In genomic region chr7:10672186-10672585, GRCh38 we compare ENCODE assay signal across 24 cellular contexts.
DNase-seq lines count a peak whose midpoint lies in the region; ATAC-seq, FAIRE-seq and TF ChIP-seq lines count a peak whose summit lies in the region.
"Had no signal": no experiment of that assay in that cellular context is flagged by ENCODE, and none has a peak within 500 bp of the region (broad histone marks: within the 10 kb centered on the region; RNA-seq: fewer than 3 reads in every experiment).

No MANE protein-coding gene starts in this region.

- H3K36me3 ChIP-seq in left ventricle myocardium inferior (no peaks in the 10 kb centered on the region), kidney (ENCODE audit: control insufficient read depth in 1 of 2, insufficient read depth in 2 of 2, low read length in 2 of 2) (no peaks in the 10 kb centered on the region)
- H3K36me3 ChIP-seq: BE2C had no signal

- H3K4me3 Mint-ChIP-seq in activated CD4-positive, alpha-beta memory T cell treated with anti-CD3 and anti-CD28 coated beads, Interleukin-2, amount 10 ng/mL, durations not matched to agents 7 days and 5 days, result no peak overlapping the region
- H3K4me3 Mint-ChIP-seq: CD14-positive monocyte; CD8-positive, alpha-beta memory T cell had no signal

- no peaks in the 10 kb centered on the region for H3K9me3 Mint-ChIP-seq in activated CD4-positive, alpha-beta memory T cell treated with anti-CD3 and anti-CD28 coated beads, Interleukin-2, amount 10 ng/mL, durations not matched to agents 7 days and 5 days

- H3K27ac Mint-ChIP-seq in activated CD4-positive, alpha-beta memory T cell treated with anti-CD3 and anti-CD28 coated beads, Interleukin-2, amount 10 ng/mL, durations not matched to agents 7 days and 5 days, result no peak overlapping the region
- H3K27ac Mint-ChIP-seq: CD14-positive monocyte; CD8-positive, alpha-beta memory T cell had no signal

- POLR2A ChIA-PET in activated CD4-positive, alpha-beta memory T cell treated with anti-CD3 and anti-CD28 coated beads, Interleukin-2, amount 10 ng/mL, durations not matched to agents 7 days and 5 days (lab: Charles Lee), result no interaction called here

- H3K27ac ChIP-seq in left ventricle myocardium inferior (replicated peaks) (no peak overlapping the region), kidney (ENCODE audit: low read depth in 2 of 2, low read length in 2 of 2) (no peak overlapping the region)
- H3K27ac ChIP-seq: 22Rv1 had no signal

- no peak overlapping the region for H3K4me3 ChIP-seq in left ventricle myocardium inferior
- no peak overlapping the region for H3K4me3 ChIP-seq in kidney (ENCODE audit: low read length in 2 of 2)

- ATAC-seq in Right ventricle myocardium inferior (no peak), HG02623 (IDR thresholded peaks at IDR 0.05; ENCODE audit: unreplicated experiment) (no peak), GM18873 (IDR thresholded peaks at IDR 0.05; ENCODE audit: low FRiP score, unreplicated experiment) (no peak)
- ATAC-seq in activated CD4-positive, CD25-positive, alpha-beta regulatory T cell treated with anti-CD3 and anti-CD28 coated beads, Interleukin-2, amount 50 U/mL, for 24 hours, result no peak
- ATAC-seq: HCT116, Panc1, SK-N-SH treated with all-trans-retinoic acid at 6 μM for 48 hours had no signal

- H3K9me3 ChIP-seq in left ventricle myocardium inferior (replicated peaks), result peaks cover 20% of the 10 kb centered on the region
- H3K9me3 ChIP-seq in kidney (ENCODE audit: control insufficient read depth in 1 of 2, low read length in 2 of 2), result no peaks in the 10 kb centered on the region
- H3K9me3 ChIP-seq: BE2C had no signal

- intact Hi-C loops in Right ventricle myocardium inferior (cut with DNase I) (no loop called here), left ventricle myocardium inferior (cut with micrococcal nuclease) (no loop called here), kidney (cut with DNase I) (no loop called here)

- no peaks in the 10 kb centered on the region for H3K4me1 Mint-ChIP-seq in activated CD4-positive, alpha-beta memory T cell treated with anti-CD3 and anti-CD28 coated beads, Interleukin-2, amount 10 ng/mL, durations not matched to agents 7 days and 5 days
- H3K4me1 Mint-ChIP-seq: CD14-positive monocyte; CD8-positive, alpha-beta memory T cell had no signal

- no peak overlapping the region for H3K9ac ChIP-seq in kidney (ENCODE audit: low read length in 2 of 2)

- H3K36me3 Mint-ChIP-seq in activated CD4-positive, alpha-beta memory T cell treated with anti-CD3 and anti-CD28 coated beads, Interleukin-2, amount 10 ng/mL, durations not matched to agents 7 days and 5 days (ENCODE audit: low read depth), result no peaks in the 10 kb centered on the region
- H3K36me3 Mint-ChIP-seq: CD14-positive monocyte; CD8-positive, alpha-beta memory T cell had no signal

- no peak for FAIRE-seq in kidney (lab: Jason Lieb, UNC)
- FAIRE-seq: G401.6, H1 had no signal

- TF ChIP-seq CTCF in left ventricle myocardium inferior (IDR thresholded peaks at IDR 0.05; ENCODE audit: borderline replicate concordance), result no peak
- TF ChIP-seq CTCF in kidney (IDR thresholded peaks at IDR 0.05; ENCODE audit: borderline replicate concordance, extremely low read depth, insufficient read depth), result no peak

- no peaks in the 10 kb centered on the region for H3K27me3 ChIP-seq in left ventricle myocardium inferior (ENCODE audit: low read depth)
- H3K27me3 ChIP-seq: BE2C had no signal

- DNase-seq in Right ventricle myocardium inferior (ENCODE audit: missing footprints) (peak; percentile 48), left ventricle myocardium inferior (no peak), NCI-H82 (lab: John Stamatoyannopoulos, UW) (peak; percentile 97), kidney (peak; percentile 29)
- DNase-seq in activated CD4-positive, alpha-beta memory T cell treated with anti-CD3 and anti-CD28 coated beads, Interleukin-2, amount 10 ng/mL, durations not matched to agents 7 days and 5 days, result no peak
- DNase-seq: ACHN; BE2C; CD8-positive, alpha-beta memory T cell; NCI-H1092; NCI-H1417 treated with DMSO at 0.1 percent for 48 hours; NCI-H1694 treated with DMSO at 0.1 percent for 48 hours; NCI-H2081; NCI-H526; SIG-M5 had no signal

- H3K4me1 ChIP-seq in left ventricle myocardium inferior, result no peaks in the 10 kb centered on the region
- H3K4me1 ChIP-seq in kidney (ENCODE audit: control insufficient read depth in 1 of 2, insufficient read depth in 1 of 2, low read depth in 1 of 2, low read length in 2 of 2), result no peaks in the 10 kb centered on the region
- H3K4me1 ChIP-seq: BE2C had no signal

- no peaks in the 10 kb centered on the region for H3K27me3 Mint-ChIP-seq in activated CD4-positive, alpha-beta memory T cell treated with anti-CD3 and anti-CD28 coated beads, Interleukin-2, amount 10 ng/mL, durations not matched to agents 7 days and 5 days

- CTCF ChIA-PET in activated CD4-positive, alpha-beta memory T cell treated with anti-CD3 and anti-CD28 coated beads, Interleukin-2, amount 10 ng/mL, durations not matched to agents 7 days and 5 days (lab: Charles Lee), result no interaction called here

Comparison
In these comparisons a context has a peak if more than half of its experiments do, and no peak if none do; other contexts are left out.
1. DNase-seq: peak in Right ventricle myocardium inferior (single experiment), NCI-H82 (single experiment) and kidney (single experiment); none in left ventricle myocardium inferior (single experiment) and activated CD4-positive, alpha-beta memory T cell treated with anti-CD3 and anti-CD28 coated beads, Interleukin-2, amount 10 ng/mL, durations not matched to agents 7 days and 5 days (single experiment).